Comparison of ENCODE assay signal across 29 cellular contexts in genomic region chr1:153655333-153655732, GRCh38. TPM values are rescaled to one million over a fixed set of nuclear protein-coding genes. Genes with fewer than 3 reads are reported as not detected.
A peak's percentile ranks its signal among the peaks of the same experiment; 100 is the strongest.
DNase-seq lines count a peak whose midpoint lies in the region; ATAC-seq and TF ChIP-seq lines count a peak whose summit lies in the region.
"Had no signal": no experiment of that assay in that cellular context is flagged by ENCODE, and none has a peak within 500 bp of the region (broad histone marks: within the 10 kb centered on the region; RNA-seq: fewer than 3 reads in every experiment).

No MANE protein-coding gene starts in this region.

- H3K36me3 Mint-ChIP-seq in type B pancreatic cell: no peaks in the 10 kb centered on the region

- no peak for ATAC-seq in HG02981 (IDR thresholded peaks at IDR 0.05; ENCODE audit: unreplicated experiment)
- ATAC-seq: activated CD4-positive, alpha-beta T cell treated with anti-CD3 and anti-CD28 coated beads for 36 hours; activated T-cell treated with anti-CD3 and anti-CD28 coated beads, Interleukin-2, amount 50 U/mL, for 4 hours; effector memory CD8-positive, alpha-beta T cell; naive thymus-derived CD8-positive, alpha-beta T cell had no signal

- peaks cover 4% of the 10 kb centered on the region for H3K9me3 Mint-ChIP-seq in type B pancreatic cell
- H3K9me3 Mint-ChIP-seq: activated naive CD4-positive, alpha-beta T cell treated with anti-CD3 and anti-CD28 coated beads for 36 hours; activated T-cell treated with anti-CD3 and anti-CD28 coated beads, Interleukin-2, amount 50 U/mL, for 4 hours; effector memory CD8-positive, alpha-beta T cell; naive thymus-derived CD8-positive, alpha-beta T cell had no signal

- no peak overlapping the region for H3K4me3 ChIP-seq in epithelial cell of esophagus (ENCODE audit: low read length)
- H3K4me3 ChIP-seq: breast epithelium, coronary artery, esophagus squamous epithelium, left ventricle myocardium inferior, right atrium auricular region, stomach, transverse colon had no signal

- peak overlapping the region; percentile 44 for H3K27ac Mint-ChIP-seq in type B pancreatic cell
- H3K27ac Mint-ChIP-seq: activated CD4-positive, alpha-beta T cell treated with anti-CD3 and anti-CD28 coated beads for 36 hours; activated naive CD4-positive, alpha-beta T cell treated with anti-CD3 and anti-CD28 coated beads for 36 hours; effector memory CD8-positive, alpha-beta T cell had no signal

- H3K4me1 Mint-ChIP-seq in type B pancreatic cell (ENCODE audit: unreplicated experiment): peaks cover 19% of the 10 kb centered on the region

- H3K27me3 Mint-ChIP-seq in type B pancreatic cell: no peaks in the 10 kb centered on the region
- H3K27me3 Mint-ChIP-seq: activated CD4-positive, alpha-beta T cell treated with anti-CD3 and anti-CD28 coated beads for 36 hours; effector memory CD8-positive, alpha-beta T cell; naive thymus-derived CD8-positive, alpha-beta T cell had no signal

- DNase-seq in activated effector memory CD4-positive, alpha-beta T cell treated with anti-CD3 and anti-CD28 coated beads, Interleukin-2, amount 50 U/mL, for 16 hours: peak; percentile 12
- DNase-seq in activated effector memory CD4-positive, alpha-beta T cell treated with Interleukin-2 at 50 U/mL for 16 hours: no peak
- DNase-seq in NCI-H2196 treated with DMSO at 0.1 percent for 48 hours (lab: John Stamatoyannopoulos, UW; ENCODE audit: unreplicated experiment): peak; percentile 35
- DNase-seq in epithelial cell of esophagus (ENCODE audit: low read depth): peak; percentile 27
- no peak for DNase-seq in type B pancreatic cell (ENCODE audit: extremely low spot score, unreplicated experiment)
- no peak for DNase-seq in activated CD4-positive, alpha-beta T cell treated with anti-CD3 and anti-CD28 coated beads for 48 hours
- no peak for DNase-seq in stimulated activated CD4-positive, alpha-beta T cell treated with anti-CD3 and anti-CD28 coated beads, Interleukin-15, amount 100 ng/mL, for 24 hours
- DNase-seq: ACHN; activated CD4-positive, alpha-beta T cell treated with anti-CD3 and anti-CD28 coated beads for 36 hours; activated naive CD4-positive, alpha-beta T cell treated with anti-CD3 and anti-CD28 coated beads for 36 hours; activated T-cell treated with anti-CD3 and anti-CD28 coated beads, Interleukin-2, amount 50 U/mL, for 4 hours; amygdala; effector memory CD8-positive, alpha-beta T cell; esophagus squamous epithelium; hypothalamus; left ventricle myocardium inferior; midbrain; naive thymus-derived CD8-positive, alpha-beta T cell; NCI-H1930; NCI-H524; stomach; transverse colon had no signal

- TF ChIP-seq CTCF in epithelial cell of esophagus (IDR thresholded peaks at IDR 0.05; ENCODE audit: insufficient read depth, low read depth, low read length, missing control alignments) (no peak), type B pancreatic cell (conservative IDR thresholded peaks at IDR 0.05) (no peak)

- no peak overlapping the region for H3K4me3 Mint-ChIP-seq in type B pancreatic cell
- H3K4me3 Mint-ChIP-seq: activated CD4-positive, alpha-beta T cell treated with anti-CD3 and anti-CD28 coated beads for 36 hours; activated naive CD4-positive, alpha-beta T cell treated with anti-CD3 and anti-CD28 coated beads for 36 hours; activated T-cell treated with anti-CD3 and anti-CD28 coated beads, Interleukin-2, amount 50 U/mL, for 4 hours; effector memory CD8-positive, alpha-beta T cell; naive thymus-derived CD8-positive, alpha-beta T cell had no signal

RNA-seq across cellular contexts. Expression of gene SNAPIN, which starts 3.2 kb away (rescaled TPM):
- 28.2 and 40.3 TPM in 2 replicates for total RNA-seq in type B pancreatic cell (ENCODE audit: low replicate concordance)

RNA-seq across cellular contexts. Expression of gene ILF2, which starts 15.5 kb away (rescaled TPM):
- total RNA-seq in type B pancreatic cell (ENCODE audit: low replicate concordance): 241 and 291 TPM in 2 replicates

RNA-seq across cellular contexts. Expression of gene CHTOP, which starts 21.5 kb away (rescaled TPM):
- 87.5 and 108 TPM in 2 replicates for total RNA-seq in type B pancreatic cell (ENCODE audit: low replicate concordance)

RNA-seq across cellular contexts. Expression of gene NPR1, which starts 23.2 kb away (rescaled TPM):
- 2.2 and 2.4 TPM in 2 replicates for total RNA-seq in type B pancreatic cell (ENCODE audit: low replicate concordance)
- total RNA-seq: naive thymus-derived CD8-positive, alpha-beta T cell; T-helper 2 cell treated with Interferon-gamma antibody and Interleukin-4, amounts not matched to agents 100 ng/mL and 5 ng/mL, for 36 hours had no signal

RNA-seq across cellular contexts. Expression of gene S100A1, which starts 27.1 kb away (rescaled TPM):
- total RNA-seq in type B pancreatic cell (ENCODE audit: low replicate concordance): 0.97 TPM in 1 of 2 replicates, not detected in the other
- total RNA-seq: activated CD4-positive, alpha-beta T cell treated with anti-CD3 and anti-CD28 coated beads for 36 hours; activated naive CD4-positive, alpha-beta T cell treated with anti-CD3 and anti-CD28 coated beads for 36 hours; activated T-cell treated with anti-CD3 and anti-CD28 coated beads, Interleukin-2, amount 50 U/mL, for 4 hours; H1; naive thymus-derived CD8-positive, alpha-beta T cell; osteocyte; stomach; T-helper 2 cell treated with Interferon-gamma antibody and Interleukin-4, amounts not matched to agents 100 ng/mL and 5 ng/mL, for 36 hours had no signal

Comparison
In these comparisons a context has a peak if more than half of its experiments do, and no peak if none do; other contexts are left out.
1. DNase-seq: peak in activated effector memory CD4-positive, alpha-beta T cell treated with anti-CD3 and anti-CD28 coated beads, Interleukin-2, amount 50 U/mL, for 16 hours (single experiment), NCI-H2196 treated with DMSO at 0.1 percent for 48 hours (single experiment) and epithelial cell of esophagus (single experiment); none in activated effector memory CD4-positive, alpha-beta T cell treated with Interleukin-2 at 50 U/mL for 16 hours (single experiment), type B pancreatic cell (single experiment), activated CD4-positive, alpha-beta T cell treated with anti-CD3 and anti-CD28 coated beads for 48 hours (single experiment) and stimulated activated CD4-positive, alpha-beta T cell treated with anti-CD3 and anti-CD28 coated beads, Interleukin-15, amount 100 ng/mL, for 24 hours (single experiment).